In genomic region chr1:111541721-111542120, GRCh38 we compare ENCODE assay signal across 18 cellular contexts. TPM values are rescaled to one million over a fixed set of nuclear protein-coding genes. Genes with fewer than 3 reads are reported as not detected.
DNase-seq lines count a peak whose midpoint lies in the region; ATAC-seq and TF ChIP-seq lines count a peak whose summit lies in the region.
"Had no signal": no experiment of that assay in that cellular context is flagged by ENCODE, and none has a peak within 500 bp of the region (broad histone marks: within the 10 kb centered on the region; RNA-seq: fewer than 3 reads in every experiment).

No MANE protein-coding gene starts in this region.

- H3K27ac Mint-ChIP-seq in WTC11, result no peak overlapping the region
- H3K27ac Mint-ChIP-seq in CD4-positive, alpha-beta memory T cell, result no peak overlapping the region

- H3K4me1 ChIP-seq in ACC112 (ENCODE audit: control insufficient read depth, insufficient read depth, low read length, unreplicated experiment), result peaks cover 28% of the 10 kb centered on the region
- H3K4me1 ChIP-seq in CD4-positive, alpha-beta memory T cell (ENCODE audit: insufficient read depth, low read length), result no peaks in the 10 kb centered on the region
- H3K4me1 ChIP-seq: SJCRH30 had no signal

- DNase-seq in HPDE6-E6E7 (ENCODE audit: extremely low spot score) (peak; percentile 45), WTC11 (ENCODE audit: low spot score) (no peak), iPS-NIHi7 (ENCODE audit: extremely low spot score) (peak; percentile 59), T1000 (lab: John Stamatoyannopoulos, UW) (no peak)
- DNase-seq in CD4-positive, alpha-beta memory T cell, result no peak
- DNase-seq: activated CD4-positive, alpha-beta T cell treated with anti-CD3 and anti-CD28 coated beads for 1 hour; activated gamma-delta T cell; central memory CD4-positive, alpha-beta T cell; DMS79; left colon; NCI-H1105 treated with DMSO at 0.1 percent for 48 hours; NCI-H774; nucleus accumbens; SJCRH30 had no signal

- peaks cover 19% of the 10 kb centered on the region for H3K27me3 Mint-ChIP-seq in WTC11 (ENCODE audit: low read depth)
- H3K27me3 Mint-ChIP-seq in CD4-positive, alpha-beta memory T cell, result peaks cover 0 to 5% of the 10 kb centered on the region in 2 donors

- no peak overlapping the region for H3K4me3 ChIP-seq in ACC112 (ENCODE audit: low read depth, low read length)
- no peak overlapping the region for H3K4me3 ChIP-seq in CD4-positive, alpha-beta memory T cell (ENCODE audit: low read length in 2 of 2)
- H3K4me3 ChIP-seq: SJCRH30 had no signal

- POLR2A ChIA-PET in WTC11 (lab: Charles Lee), result no interaction called here
- POLR2A ChIA-PET in CD4-positive, alpha-beta memory T cell (lab: Charles Lee; ENCODE audit: partially characterized antibody), result no interaction called here

- no peaks in the 10 kb centered on the region for H3K36me3 Mint-ChIP-seq in WTC11
- H3K36me3 Mint-ChIP-seq in CD4-positive, alpha-beta memory T cell, result no peaks in the 10 kb centered on the region

- no peak overlapping the region for H3K27ac ChIP-seq in ACC112 (ENCODE audit: low read depth, low read length)
- no peak overlapping the region for H3K27ac ChIP-seq in CD4-positive, alpha-beta memory T cell (ENCODE audit: low read depth, low read length)
- H3K27ac ChIP-seq: SJCRH30 had no signal

- no peaks in the 10 kb centered on the region for H3K27me3 ChIP-seq in ACC112 (ENCODE audit: insufficient read depth, low read length)
- H3K27me3 ChIP-seq in CD4-positive, alpha-beta memory T cell (ENCODE audit: insufficient read depth, low read length), result no peaks in the 10 kb centered on the region

- no peak for TF ChIP-seq POLR2A in GM18505 (IDR thresholded peaks at IDR 0.05; ENCODE audit: borderline replicate concordance, extremely low read depth, insufficient read depth, insufficient read length)

- H3K4me3 Mint-ChIP-seq in WTC11, result no peak overlapping the region
- no peak overlapping the region for H3K4me3 Mint-ChIP-seq in CD4-positive, alpha-beta memory T cell

- CTCF ChIA-PET in WTC11 (lab: Charles Lee), result interaction anchor here (0.6 to 1.2 kb wide), 3 partner anchors 25 to 230 kb away, joined by 3 read pairs; no protein-coding TSS in a partner anchor
- CTCF ChIA-PET in CD4-positive, alpha-beta memory T cell (lab: Charles Lee; ENCODE audit: partially characterized antibody), result no interaction called here

- no peak for TF ChIP-seq CTCF in WTC11 (IDR thresholded peaks at IDR 0.05)

- peak overlapping the region; percentile 64 for H2AFZ ChIP-seq in ACC112 (ENCODE audit: low read length, unreplicated experiment)

- no peaks in the 10 kb centered on the region for H3K36me3 ChIP-seq in ACC112 (ENCODE audit: insufficient read depth, low read length)
- no peaks in the 10 kb centered on the region for H3K36me3 ChIP-seq in CD4-positive, alpha-beta memory T cell (ENCODE audit: insufficient read depth, low read length)
- H3K36me3 ChIP-seq: SJCRH30 had no signal

- ATAC-seq in WTC11 (peak; percentile 79), GM18505 (IDR thresholded peaks at IDR 0.05; ENCODE audit: unreplicated experiment) (no peak), esophagus mucosa (no peak)
- ATAC-seq: left colon had no signal

- peaks cover 11% of the 10 kb centered on the region for H3K9me3 Mint-ChIP-seq in WTC11
- H3K9me3 Mint-ChIP-seq in CD4-positive, alpha-beta memory T cell, result peaks cover 0 to 4% (median 0%) of the 10 kb centered on the region in 8 donors

- intact Hi-C loops in CD4-positive, alpha-beta memory T cell (cut with micrococcal nuclease), result no loop called here

- H3K79me2 ChIP-seq in ACC112 (ENCODE audit: control insufficient read depth, insufficient read depth, low read length, unreplicated experiment), result no peaks in the 10 kb centered on the region

- H3K9me3 ChIP-seq in CD4-positive, alpha-beta memory T cell (ENCODE audit: control insufficient read depth in 1 of 2, low read length in 2 of 2), result no peaks in the 10 kb centered on the region
- H3K9me3 ChIP-seq: SJCRH30 had no signal

- peaks cover 23% of the 10 kb centered on the region for H3K4me1 Mint-ChIP-seq in WTC11
- peaks cover 0 to 4% (median 2%) of the 10 kb centered on the region in 4 donors for H3K4me1 Mint-ChIP-seq in CD4-positive, alpha-beta memory T cell

TF ChIP-seq in WTC11, 78 proteins besides CTCF, POLR2A, EP300 and RAD21 (continues in another document):
- TF ChIP-seq MLX (CRISPR knock-in tag; IDR thresholded peaks at IDR 0.05) (no peak), ZNF671 (CRISPR knock-in tag; IDR thresholded peaks at IDR 0.05) (no peak), ESRRA (CRISPR knock-in tag; IDR thresholded peaks at IDR 0.05; ENCODE audit: borderline replicate concordance) (no peak), CDX4 (CRISPR knock-in tag; IDR thresholded peaks at IDR 0.05; ENCODE audit: borderline replicate concordance) (no peak), ZNF263 (CRISPR knock-in tag; IDR thresholded peaks at IDR 0.05; ENCODE audit: low read depth) (no peak), ATF2 (CRISPR knock-in tag; IDR thresholded peaks at IDR 0.05; ENCODE audit: borderline replicate concordance, low read depth) (no peak), SP1 (CRISPR knock-in tag; conservative IDR thresholded peaks at IDR 0.05) (no peak)
- TF ChIP-seq, protein P1, sequence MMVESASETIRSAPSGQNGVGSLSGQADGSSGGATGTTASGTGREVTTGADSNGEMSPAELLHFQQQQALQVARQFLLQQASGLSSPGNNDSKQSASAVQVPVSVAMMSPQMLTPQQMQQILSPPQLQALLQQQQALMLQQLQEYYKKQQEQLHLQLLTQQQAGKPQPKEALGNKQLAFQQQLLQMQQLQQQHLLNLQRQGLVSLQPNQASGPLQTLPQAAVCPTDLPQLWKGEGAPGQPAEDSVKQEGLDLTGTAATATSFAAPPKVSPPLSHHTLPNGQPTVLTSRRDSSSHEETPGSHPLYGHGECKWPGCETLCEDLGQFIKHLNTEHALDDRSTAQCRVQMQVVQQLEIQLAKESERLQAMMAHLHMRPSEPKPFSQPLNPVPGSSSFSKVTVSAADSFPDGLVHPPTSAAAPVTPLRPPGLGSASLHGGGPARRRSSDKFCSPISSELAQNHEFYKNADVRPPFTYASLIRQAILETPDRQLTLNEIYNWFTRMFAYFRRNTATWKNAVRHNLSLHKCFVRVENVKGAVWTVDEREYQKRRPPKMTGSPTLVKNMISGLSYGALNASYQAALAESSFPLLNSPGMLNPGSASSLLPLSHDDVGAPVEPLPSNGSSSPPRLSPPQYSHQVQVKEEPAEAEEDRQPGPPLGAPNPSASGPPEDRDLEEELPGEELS (CRISPR knock-in tag; IDR thresholded peaks at IDR 0.05), result no peak
- TF ChIP-seq, protein P2, sequence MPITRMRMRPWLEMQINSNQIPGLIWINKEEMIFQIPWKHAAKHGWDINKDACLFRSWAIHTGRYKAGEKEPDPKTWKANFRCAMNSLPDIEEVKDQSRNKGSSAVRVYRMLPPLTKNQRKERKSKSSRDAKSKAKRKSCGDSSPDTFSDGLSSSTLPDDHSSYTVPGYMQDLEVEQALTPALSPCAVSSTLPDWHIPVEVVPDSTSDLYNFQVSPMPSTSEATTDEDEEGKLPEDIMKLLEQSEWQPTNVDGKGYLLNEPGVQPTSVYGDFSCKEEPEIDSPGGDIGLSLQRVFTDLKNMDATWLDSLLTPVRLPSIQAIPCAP (CRISPR knock-in tag; IDR thresholded peaks at IDR 0.05), result no peak

RNA-seq across cellular contexts. Expression of gene ADORA3, which starts 38.3 kb away (rescaled TPM):
- total RNA-seq in WTC11 (2021), result 0.15 to 0.25 TPM in 2 of 3 replicates, not detected in the other
- total RNA-seq in CD4-positive, alpha-beta memory T cell, result under 1 TPM; 0.41 to 0.42 TPM
- polyA plus RNA-seq in CD4-positive, alpha-beta memory T cell, result under 1 TPM in 1 of 2 donors, not detected in 1; 0.46 TPM
- 0.64 TPM for total RNA-seq in esophagus mucosa
- total RNA-seq: SJCRH30 had no signal
- polyA plus RNA-seq: AG04450 had no signal

RNA-seq across cellular contexts. Expression of gene TMIGD3, which starts 38.3 kb away (rescaled TPM):
- total RNA-seq in WTC11 (2021) (not detected in 3 replicates), esophagus mucosa (not detected)
- not detected for total RNA-seq in CD4-positive, alpha-beta memory T cell
- not detected for polyA plus RNA-seq in CD4-positive, alpha-beta memory T cell
- total RNA-seq: SJCRH30 had no signal
- polyA plus RNA-seq: AG04450 had no signal

Comparison
In these comparisons a context has a peak if more than half of its experiments do, and no peak if none do; other contexts are left out.
1. DNase-seq: peak in HPDE6-E6E7 (single experiment) and iPS-NIHi7 (single experiment); none in WTC11 (single experiment), CD4-positive, alpha-beta memory T cell (0 of 5) and T1000 (single experiment).